ENCODE assay signal across 1 cellular context in the genomic region with DNA sequence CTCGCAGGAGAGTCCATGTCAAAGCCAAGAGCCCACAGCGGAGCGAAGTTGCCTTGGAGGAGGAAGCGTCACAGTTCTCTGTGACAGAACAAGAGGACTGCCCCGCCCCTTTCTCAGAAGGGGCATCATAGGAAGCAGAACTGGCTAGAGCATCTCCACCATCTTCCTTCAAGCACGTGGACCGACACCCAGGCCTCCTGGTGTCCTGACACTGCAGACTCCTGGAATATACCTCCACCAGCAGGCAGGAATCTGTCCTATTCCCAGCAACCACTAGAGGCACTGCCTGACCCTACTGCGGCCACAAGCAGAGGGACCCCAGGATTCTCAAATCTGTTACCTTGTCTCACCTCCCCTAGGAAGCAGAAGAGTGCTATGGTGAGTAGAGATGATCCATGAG.
TF ChIP-seq lines count a peak whose summit lies in the region.

No MANE protein-coding gene starts in this region.

TF ChIP-seq in IMR-90, 13 proteins besides CTCF, POLR2A, EP300 and RAD21:
- no peak for TF ChIP-seq NFE2L2 (IDR thresholded peaks at IDR 0.05; ENCODE audit: low read depth, low read length)
- TF ChIP-seq BHLHE40 (IDR thresholded peaks at IDR 0.05; ENCODE audit: low read depth, low read length), result no peak
- no peak for TF ChIP-seq SMC3 (IDR thresholded peaks at IDR 0.05; ENCODE audit: low read depth, low read length)
- TF ChIP-seq FOS (IDR thresholded peaks at IDR 0.05; ENCODE audit: low read depth, low read length), result no peak
- TF ChIP-seq, protein P1, sequence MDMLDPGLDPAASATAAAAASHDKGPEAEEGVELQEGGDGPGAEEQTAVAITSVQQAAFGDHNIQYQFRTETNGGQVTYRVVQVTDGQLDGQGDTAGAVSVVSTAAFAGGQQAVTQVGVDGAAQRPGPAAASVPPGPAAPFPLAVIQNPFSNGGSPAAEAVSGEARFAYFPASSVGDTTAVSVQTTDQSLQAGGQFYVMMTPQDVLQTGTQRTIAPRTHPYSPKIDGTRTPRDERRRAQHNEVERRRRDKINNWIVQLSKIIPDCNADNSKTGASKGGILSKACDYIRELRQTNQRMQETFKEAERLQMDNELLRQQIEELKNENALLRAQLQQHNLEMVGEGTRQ (IDR thresholded peaks at IDR 0.05; ENCODE audit: low read depth, low read length), result no peak
- no peak for TF ChIP-seq RFX5 (IDR thresholded peaks at IDR 0.05; ENCODE audit: low read depth, low read length)
- TF ChIP-seq MXI1 (IDR thresholded peaks at IDR 0.05; ENCODE audit: borderline replicate concordance, low read depth, low read length), result no peak
- TF ChIP-seq RCOR1 (IDR thresholded peaks at IDR 0.05; ENCODE audit: insufficient replicate concordance, low read length), result no peak
- no peak for TF ChIP-seq MAZ (IDR thresholded peaks at IDR 0.05; ENCODE audit: borderline replicate concordance, low read depth, low read length)
- no peak for TF ChIP-seq MAFK (IDR thresholded peaks at IDR 0.05; ENCODE audit: low read depth, low read length)
- no peak for TF ChIP-seq CEBPB (IDR thresholded peaks at IDR 0.05; ENCODE audit: low read depth, low read length)
- TF ChIP-seq, protein P2, sequence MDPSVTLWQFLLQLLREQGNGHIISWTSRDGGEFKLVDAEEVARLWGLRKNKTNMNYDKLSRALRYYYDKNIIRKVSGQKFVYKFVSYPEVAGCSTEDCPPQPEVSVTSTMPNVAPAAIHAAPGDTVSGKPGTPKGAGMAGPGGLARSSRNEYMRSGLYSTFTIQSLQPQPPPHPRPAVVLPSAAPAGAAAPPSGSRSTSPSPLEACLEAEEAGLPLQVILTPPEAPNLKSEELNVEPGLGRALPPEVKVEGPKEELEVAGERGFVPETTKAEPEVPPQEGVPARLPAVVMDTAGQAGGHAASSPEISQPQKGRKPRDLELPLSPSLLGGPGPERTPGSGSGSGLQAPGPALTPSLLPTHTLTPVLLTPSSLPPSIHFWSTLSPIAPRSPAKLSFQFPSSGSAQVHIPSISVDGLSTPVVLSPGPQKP (IDR thresholded peaks at IDR 0.05; ENCODE audit: borderline replicate concordance, low read depth, low read length), result no peak
TF ChIP-seq in IMR-90: peak in this region for 0.
